1 cellular context compared by ENCODE assay signal in the genomic region with DNA sequence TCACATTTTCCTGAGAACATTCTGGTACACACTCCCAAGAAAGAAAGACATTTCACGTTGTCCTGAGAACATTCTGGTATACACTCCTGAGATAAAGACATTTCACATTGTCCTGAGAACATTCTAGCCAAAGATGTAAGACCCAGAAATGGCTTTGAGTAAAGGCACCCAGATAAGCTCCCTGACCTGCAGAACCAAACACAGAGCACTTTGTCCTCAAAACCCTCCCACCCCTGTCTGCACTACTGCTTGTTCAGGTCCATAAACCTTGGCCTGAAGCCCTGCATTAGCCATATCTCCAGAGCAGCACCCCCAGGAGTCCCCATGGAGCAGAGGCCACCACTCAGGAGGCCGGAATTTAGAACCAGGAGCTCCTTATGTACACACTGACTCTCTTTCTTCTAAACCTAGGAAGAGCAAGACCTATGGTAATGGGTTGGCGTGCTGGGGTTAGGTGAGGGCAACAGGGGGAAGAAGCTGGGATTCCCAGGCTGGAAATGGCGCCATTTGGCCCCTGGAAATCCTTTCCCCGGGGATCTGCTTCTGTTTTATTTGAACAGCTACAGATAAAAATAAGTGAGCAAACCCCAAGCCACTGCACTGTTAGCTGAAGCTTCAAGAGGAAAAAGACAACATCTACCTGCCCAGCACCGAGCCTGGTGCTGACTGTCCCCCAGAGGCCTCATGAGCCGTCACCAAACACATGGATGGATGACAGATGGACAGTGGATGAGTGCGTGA.
TF ChIP-seq lines count a peak whose summit lies in the region.

No MANE protein-coding gene starts in this region.

TF ChIP-seq in HCT116, 20 proteins besides CTCF, POLR2A, EP300 and RAD21:
- TF ChIP-seq ELF1 (IDR thresholded peaks at IDR 0.05; ENCODE audit: borderline replicate concordance, low read depth) (no peak), POLR2AphosphoS5 (IDR thresholded peaks at IDR 0.05; ENCODE audit: low read depth, low read length) (no peak), FOSL1 (IDR thresholded peaks at IDR 0.05; ENCODE audit: low read depth) (no peak), SP1 (IDR thresholded peaks at IDR 0.05; ENCODE audit: low read depth) (no peak), CEBPB (IDR thresholded peaks at IDR 0.05; ENCODE audit: low read depth) (no peak)
- TF ChIP-seq, protein P1, sequence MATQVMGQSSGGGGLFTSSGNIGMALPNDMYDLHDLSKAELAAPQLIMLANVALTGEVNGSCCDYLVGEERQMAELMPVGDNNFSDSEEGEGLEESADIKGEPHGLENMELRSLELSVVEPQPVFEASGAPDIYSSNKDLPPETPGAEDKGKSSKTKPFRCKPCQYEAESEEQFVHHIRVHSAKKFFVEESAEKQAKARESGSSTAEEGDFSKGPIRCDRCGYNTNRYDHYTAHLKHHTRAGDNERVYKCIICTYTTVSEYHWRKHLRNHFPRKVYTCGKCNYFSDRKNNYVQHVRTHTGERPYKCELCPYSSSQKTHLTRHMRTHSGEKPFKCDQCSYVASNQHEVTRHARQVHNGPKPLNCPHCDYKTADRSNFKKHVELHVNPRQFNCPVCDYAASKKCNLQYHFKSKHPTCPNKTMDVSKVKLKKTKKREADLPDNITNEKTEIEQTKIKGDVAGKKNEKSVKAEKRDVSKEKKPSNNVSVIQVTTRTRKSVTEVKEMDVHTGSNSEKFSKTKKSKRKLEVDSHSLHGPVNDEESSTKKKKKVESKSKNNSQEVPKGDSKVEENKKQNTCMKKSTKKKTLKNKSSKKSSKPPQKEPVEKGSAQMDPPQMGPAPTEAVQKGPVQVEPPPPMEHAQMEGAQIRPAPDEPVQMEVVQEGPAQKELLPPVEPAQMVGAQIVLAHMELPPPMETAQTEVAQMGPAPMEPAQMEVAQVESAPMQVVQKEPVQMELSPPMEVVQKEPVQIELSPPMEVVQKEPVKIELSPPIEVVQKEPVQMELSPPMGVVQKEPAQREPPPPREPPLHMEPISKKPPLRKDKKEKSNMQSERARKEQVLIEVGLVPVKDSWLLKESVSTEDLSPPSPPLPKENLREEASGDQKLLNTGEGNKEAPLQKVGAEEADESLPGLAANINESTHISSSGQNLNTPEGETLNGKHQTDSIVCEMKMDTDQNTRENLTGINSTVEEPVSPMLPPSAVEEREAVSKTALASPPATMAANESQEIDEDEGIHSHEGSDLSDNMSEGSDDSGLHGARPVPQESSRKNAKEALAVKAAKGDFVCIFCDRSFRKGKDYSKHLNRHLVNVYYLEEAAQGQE (IDR thresholded peaks at IDR 0.05; ENCODE audit: low read depth), result no peak
- TF ChIP-seq, protein P2, sequence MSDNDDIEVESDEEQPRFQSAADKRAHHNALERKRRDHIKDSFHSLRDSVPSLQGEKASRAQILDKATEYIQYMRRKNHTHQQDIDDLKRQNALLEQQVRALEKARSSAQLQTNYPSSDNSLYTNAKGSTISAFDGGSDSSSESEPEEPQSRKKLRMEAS (IDR thresholded peaks at IDR 0.05), result no peak
- TF ChIP-seq, protein P3, sequence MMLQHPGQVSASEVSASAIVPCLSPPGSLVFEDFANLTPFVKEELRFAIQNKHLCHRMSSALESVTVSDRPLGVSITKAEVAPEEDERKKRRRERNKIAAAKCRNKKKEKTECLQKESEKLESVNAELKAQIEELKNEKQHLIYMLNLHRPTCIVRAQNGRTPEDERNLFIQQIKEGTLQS (IDR thresholded peaks at IDR 0.05), result no peak
